8 cellular contexts compared by ENCODE assay signal in the genomic region with DNA sequence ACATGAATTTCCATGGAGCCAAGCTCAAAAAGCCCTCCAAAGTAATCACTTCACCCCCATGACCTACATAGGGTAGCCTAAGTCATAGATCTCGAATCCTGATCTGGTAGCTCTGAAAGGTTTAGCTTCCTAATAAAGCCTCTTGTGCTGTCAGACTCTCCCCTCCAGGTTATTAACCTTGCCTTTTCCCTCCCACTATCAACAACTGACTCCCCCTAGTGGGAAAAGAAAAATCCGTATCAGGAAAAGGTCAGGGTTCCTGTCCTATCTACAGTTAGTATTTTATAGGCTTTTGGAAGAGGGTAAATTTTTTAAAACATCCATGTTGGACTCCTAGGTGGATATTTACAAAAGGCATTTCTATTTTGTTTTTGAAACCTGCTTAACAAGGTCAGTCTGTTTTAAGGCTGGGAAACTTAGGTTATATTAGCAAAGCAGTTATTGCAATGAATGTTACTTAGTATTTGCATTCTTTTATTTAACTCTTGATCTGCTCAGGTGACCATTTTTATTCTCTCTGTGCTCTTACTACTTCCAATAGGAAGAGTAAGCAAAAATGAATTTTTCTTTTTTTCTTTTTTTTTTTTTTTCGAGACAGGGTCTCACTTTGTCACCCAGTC. TPM values are rescaled to one million over a fixed set of nuclear protein-coding genes. Genes with fewer than 3 reads are reported as not detected.
DNase-seq lines count a peak whose midpoint lies in the region; ATAC-seq and TF ChIP-seq lines count a peak whose summit lies in the region.

No MANE protein-coding gene starts in this region.

- no peak overlapping the region for H4K91ac ChIP-seq in mesenchymal stem cell (ENCODE audit: low read length)

- H3K4me1 ChIP-seq in mesenchymal stem cell (ENCODE audit: control insufficient read depth, insufficient read depth, low read depth, low read length), result peaks cover 14% of the 10 kb centered on the region

- no peak overlapping the region for H2AK5ac ChIP-seq in mesenchymal stem cell (ENCODE audit: low read length, severe bottlenecking)

- H2BK5ac ChIP-seq in mesenchymal stem cell (ENCODE audit: low read depth, low read length, poor library complexity, severe bottlenecking), result no peak overlapping the region

- peak; percentile 70 for TF ChIP-seq CTCF in choroid plexus epithelial cell (conservative IDR thresholded peaks at IDR 0.05; ENCODE audit: low read depth, low read length)

- no peaks in the 10 kb centered on the region for H3K9me3 ChIP-seq in mesenchymal stem cell (ENCODE audit: control insufficient read depth, low read length)

- no peak overlapping the region for H3K23ac ChIP-seq in mesenchymal stem cell (ENCODE audit: low read length in 2 of 2)

- no peak overlapping the region for H3K4ac ChIP-seq in mesenchymal stem cell (ENCODE audit: low read depth in 1 of 2, low read length in 2 of 2)

- peaks cover 0 to 5% of the 10 kb centered on the region in 2 experiments for H3K36me3 ChIP-seq in mesenchymal stem cell (ENCODE audit: control insufficient read depth in 1 of 2, insufficient read depth in 2 of 2, low read depth in 1 of 2, low read length in 2 of 2)

- H2AFZ ChIP-seq in mesenchymal stem cell (ENCODE audit: low read depth, low read length), result no peak overlapping the region

- no peak overlapping the region for H3K14ac ChIP-seq in mesenchymal stem cell (ENCODE audit: low read length in 2 of 2)

- H3K27ac ChIP-seq in mesenchymal stem cell (ENCODE audit: low read length, poor library complexity, severe bottlenecking), result peak overlapping the region; percentile 14

- 38% methylated on average over 3 of the region's 3 CpGs for WGBS in mesenchymal stem cell

- no peaks in the 10 kb centered on the region for H3K79me1 ChIP-seq in mesenchymal stem cell (replicated peaks; ENCODE audit: low read length, poor library complexity, severe bottlenecking)

- no peak overlapping the region for H3K18ac ChIP-seq in mesenchymal stem cell (ENCODE audit: low read depth in 1 of 2, low read length in 2 of 2)

- no peak overlapping the region for H2BK15ac ChIP-seq in mesenchymal stem cell (ENCODE audit: low read depth, poor library complexity, severe bottlenecking)

- H3K27me3 ChIP-seq in mesenchymal stem cell (ENCODE audit: control insufficient read depth in 1 of 2, insufficient read depth in 1 of 2, low read length in 2 of 2), result no peaks in the 10 kb centered on the region

- no peak overlapping the region for H3K9ac ChIP-seq in mesenchymal stem cell (ENCODE audit: low read length)

- DNase-seq in DMS114 treated with DMSO at 0.1 percent for 48 hours (lab: John Stamatoyannopoulos, UW; ENCODE audit: unreplicated experiment) (peak; percentile 16), KBM-7 (peak; percentile 79), OCI-M2 (lab: John Stamatoyannopoulos, UW; ENCODE audit: unreplicated experiment) (peak; percentile 33), choroid plexus epithelial cell (ENCODE audit: low read depth) (peak; percentile 49), mesenchymal stem cell (peak; percentile 71)
- no peak for DNase-seq in stimulated activated CD8-positive, alpha-beta memory T cell treated with anti-CD3 and anti-CD28 coated beads, Interleukin-4, amount 100 ng/mL, for 48 hours
- no peak for DNase-seq in activated CD4-positive, alpha-beta T cell treated with anti-CD3 and anti-CD28 coated beads, Interleukin-2, amount 50 U/mL, for 48 hours

- H3K4me3 ChIP-seq in choroid plexus epithelial cell (ENCODE audit: low read depth, low read length), result no peak overlapping the region
- H3K4me3 ChIP-seq in mesenchymal stem cell (ENCODE audit: insufficient read depth in 1 of 2, low read depth in 1 of 2, low read length in 2 of 2), result no peak overlapping the region

- H3K4me2 ChIP-seq in mesenchymal stem cell (ENCODE audit: low read length, poor library complexity, severe bottlenecking), result no peak overlapping the region

- no peak overlapping the region for H2BK12ac ChIP-seq in mesenchymal stem cell (ENCODE audit: low read length in 2 of 2)

- no peak for ATAC-seq in HG02885 (IDR thresholded peaks at IDR 0.05; ENCODE audit: poor library complexity, unreplicated experiment)

- no peak overlapping the region for H4K8ac ChIP-seq in mesenchymal stem cell (ENCODE audit: low read length)

- in situ Hi-C loops in KBM-7 (cut with MboI; ENCODE audit: low pct_unique_long_range_greater_than_20kb, low sequenced_read_pairs), result no loop called here

- H2BK120ac ChIP-seq in mesenchymal stem cell (ENCODE audit: low read depth, low read length), result no peak overlapping the region

RNA-seq across cellular contexts. Expression of gene YY1, which starts 8.0 kb away (rescaled TPM):
- polyA plus RNA-seq in mesenchymal stem cell (2013, experiment 1 of 2), result 111 TPM
- polyA plus RNA-seq in mesenchymal stem cell (2013, experiment 2 of 2), result 112 TPM

RNA-seq across cellular contexts. Expression of gene SLC25A29, which starts 59.3 kb away (rescaled TPM):
- 16.0 TPM for polyA plus RNA-seq in mesenchymal stem cell (2013, experiment 1 of 2)
- polyA plus RNA-seq in mesenchymal stem cell (2013, experiment 2 of 2), result 16.1 TPM

Comparison
In these comparisons a context has a peak if more than half of its experiments do, and no peak if none do; other contexts are left out.
1. DNase-seq: peak in DMS114 treated with DMSO at 0.1 percent for 48 hours (single experiment), KBM-7 (single experiment), OCI-M2 (single experiment), choroid plexus epithelial cell (single experiment) and mesenchymal stem cell (single experiment); none in stimulated activated CD8-positive, alpha-beta memory T cell treated with anti-CD3 and anti-CD28 coated beads, Interleukin-4, amount 100 ng/mL, for 48 hours (single experiment) and activated CD4-positive, alpha-beta T cell treated with anti-CD3 and anti-CD28 coated beads, Interleukin-2, amount 50 U/mL, for 48 hours (0 of 2).